In the genomic region with DNA sequence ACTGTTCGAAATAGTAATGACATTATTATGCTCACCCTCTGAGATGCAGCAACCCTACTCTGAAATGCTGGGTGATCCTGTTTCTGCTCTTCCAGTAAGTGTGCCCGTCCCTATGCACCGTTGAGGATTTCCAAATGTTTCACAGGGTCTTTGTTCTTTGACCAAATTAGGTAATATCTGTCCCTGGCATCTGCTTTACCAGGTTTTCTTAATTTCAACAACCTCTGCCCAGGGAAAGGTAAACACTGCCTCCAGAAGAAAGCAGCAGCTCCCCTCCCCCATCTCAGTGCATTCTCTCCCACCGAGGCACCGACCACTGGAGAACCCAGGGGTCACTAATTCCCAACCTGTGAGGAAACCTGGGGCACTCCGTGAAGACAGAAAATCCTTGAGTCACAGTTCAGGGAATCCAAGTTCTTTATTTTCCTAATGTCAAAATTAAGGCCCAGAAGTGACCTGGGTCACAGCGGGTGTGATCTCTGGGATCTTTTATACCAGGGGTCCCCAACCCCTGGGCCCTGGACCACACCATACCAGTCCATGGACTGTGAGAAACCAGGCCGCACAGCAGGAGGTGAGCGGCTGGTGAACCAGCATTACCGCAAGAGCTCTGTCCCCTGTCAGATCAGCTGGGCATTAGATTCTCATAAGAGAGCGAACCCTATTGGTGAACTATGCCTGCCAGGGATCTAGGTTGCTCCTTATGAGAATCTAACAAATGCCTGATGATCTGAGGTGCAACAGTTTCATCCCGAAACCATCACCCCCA, we compare ENCODE assay signal across 21 cellular contexts. TPM values are rescaled to one million over a fixed set of nuclear protein-coding genes. Genes with fewer than 3 reads are reported as not detected.
A peak's percentile ranks its signal among the peaks of the same experiment; 100 is the strongest.
DNase-seq lines count a peak whose midpoint lies in the region; ATAC-seq, FAIRE-seq and TF ChIP-seq lines count a peak whose summit lies in the region.
"Had no signal": no experiment of that assay in that cellular context is flagged by ENCODE, and none has a peak within 500 bp of the region (broad histone marks: within the 10 kb centered on the region; RNA-seq: fewer than 3 reads in every experiment).

No MANE protein-coding gene starts in this region.

- H3K27ac Mint-ChIP-seq in endothelial cell (ENCODE audit: unreplicated experiment), result no peak overlapping the region
- H3K27ac Mint-ChIP-seq: activated CD4-positive, alpha-beta T cell treated with anti-CD3 and anti-CD28 coated beads, Interleukin-2, amount 10 ng/mL, durations not matched to agents 7 days and 5 days; CD4-positive, alpha-beta memory T cell; stimulated activated naive CD8-positive, alpha-beta T cell treated with anti-CD3 and anti-CD28 coated beads, Interleukin-15, amount 100 ng/mL, for 72 hours had no signal

- H3K4me1 Mint-ChIP-seq in endothelial cell (ENCODE audit: unreplicated experiment), result peaks cover 26% of the 10 kb centered on the region
- H3K4me1 Mint-ChIP-seq: stimulated activated naive CD8-positive, alpha-beta T cell treated with anti-CD3 and anti-CD28 coated beads, Interleukin-15, amount 100 ng/mL, for 72 hours had no signal

- POLR2A ChIA-PET in A549 (lab: Yijun Ruan, JAX), result interaction anchor here (0.6 kb wide), 1 partner anchor 67 kb away, joined by 3 read pairs; no protein-coding TSS in a partner anchor

- H4K20me1 ChIP-seq in mammary epithelial cell (ENCODE audit: insufficient read depth, low read length), result no peaks in the 10 kb centered on the region

- intact Hi-C loops in mammary epithelial cell (cut with micrococcal nuclease), result loop anchor here (5.0 to 10.0 kb wide), 2 partner anchors 35 to 92 kb away; no protein-coding TSS in a partner anchor
- intact Hi-C loops in right lobe of liver (cut with DNase I), result no loop called here
- intact Hi-C loops in aorta (cut with DNase I), result loop anchor here in 1 of 2 donors (5.0 to 10.0 kb wide), 2 partner anchors 48 to 50 kb away; no protein-coding TSS in a partner anchor

- DNase-seq in A549 (ENCODE audit: low read depth in 1 of 2, low spot score in 1 of 2) (no peak), mammary epithelial cell (no peak), right lobe of liver (peak; percentile 28 to 67 (median 59)), NCI-H2029 treated with DMSO at 0.1 percent for 48 hours (lab: John Stamatoyannopoulos, UW) (no peak), endothelial cell (ENCODE audit: low spot score) (no peak), aorta (no peak)
- DNase-seq: activated CD4-positive, alpha-beta T cell treated with anti-CD3 and anti-CD28 coated beads, Interleukin-2, amount 10 ng/mL, durations not matched to agents 7 days and 5 days; activated naive CD4-positive, alpha-beta T cell treated with Interleukin-2 at 50 U/mL for 16 hours; CD4-positive, alpha-beta memory T cell; left colon; NCI-H1417 treated with DMSO at 0.1 percent for 48 hours; ovary; RPMI8226; stimulated activated CD4-positive, alpha-beta T cell treated with anti-CD3 and anti-CD28 coated beads, Interleukin-1b, Interleukin-23, amount 100 ng/mL, for 48 hours; stimulated activated naive CD8-positive, alpha-beta T cell treated with anti-CD3 and anti-CD28 coated beads, Interleukin-15, amount 100 ng/mL, for 72 hours had no signal

- no peak for TF ChIP-seq RAD21 in A549 (conservative IDR thresholded peaks at IDR 0.05 in 1 of 2, IDR thresholded peaks at IDR 0.05 in 1 of 2)

- H3K27ac ChIP-seq in A549 (peak overlapping the region; percentile 91 to 97), HUES48 (ENCODE audit: low read depth, low read length) (peak overlapping the region; percentile 68), mammary epithelial cell (ENCODE audit: insufficient read depth, low read depth, low read length) (no peak overlapping the region), right lobe of liver (peak overlapping the region; percentile 81 to 98 (median 97)), aorta (ENCODE audit: low read depth in 1 of 2, low read length in 2 of 2) (no peak overlapping the region)
- H3K27ac ChIP-seq: ovary had no signal

- H3K36me3 ChIP-seq in HUES48 (ENCODE audit: control insufficient read depth, insufficient read depth, low read length), result peaks cover 4% of the 10 kb centered on the region
- peaks cover 2% of the 10 kb centered on the region for H3K36me3 ChIP-seq in mammary epithelial cell (ENCODE audit: insufficient read depth, low read length)
- H3K36me3 ChIP-seq in right lobe of liver, result peaks cover 0 to 7% (median 0%) of the 10 kb centered on the region in 4 donors
- no peaks in the 10 kb centered on the region for H3K36me3 ChIP-seq in aorta (ENCODE audit: control insufficient read depth in 1 of 2, insufficient read depth in 2 of 2, low read length in 1 of 2)
- H3K36me3 ChIP-seq: HAP-1, ovary had no signal

- in situ Hi-C loops in mammary epithelial cell (cut with MboI; ENCODE audit: low sequenced_read_pairs in 2 of 2), result no loop called here

- CTCF ChIA-PET in A549 (lab: Yijun Ruan, JAX), result interaction anchor here (1.4 kb wide), 2 partner anchors 52 to 62 kb away, joined by 3 to 5 read pairs; no protein-coding TSS in a partner anchor
- CTCF ChIA-PET in mammary epithelial cell (lab: Charles Lee; ENCODE audit: low non-redundant PET), result no interaction called here

- dilution Hi-C loops in mammary epithelial cell (cut with HindIII; ENCODE audit: low sequenced_read_pairs), result no loop called here

- TF ChIP-seq CTCF in A549 (IDR thresholded peaks at IDR 0.05), result no peak
- no peak for TF ChIP-seq CTCF in mammary epithelial cell (conservative IDR thresholded peaks at IDR 0.05 in 1 of 2, IDR thresholded peaks at IDR 0.05 in 1 of 2; ENCODE audit: extremely low read depth in 1 of 2, insufficient read depth in 1 of 2, low read depth in 1 of 2, low read length in 2 of 2)
- TF ChIP-seq CTCF in right lobe of liver (IDR thresholded peaks at IDR 0.05), result peak in 2 of 4 donors; percentile 23 to 29
- TF ChIP-seq CTCF in endothelial cell (IDR thresholded peaks at IDR 0.05; ENCODE audit: unreplicated experiment), result no peak

- FAIRE-seq in A549 (lab: Jason Lieb, UNC), result no peak
- FAIRE-seq: endothelial cell of umbilical vein, GM18507 had no signal

- H3K27me3 Mint-ChIP-seq in endothelial cell (ENCODE audit: unreplicated experiment), result peaks cover 5% of the 10 kb centered on the region

- no peaks in the 10 kb centered on the region for H3K79me2 ChIP-seq in mammary epithelial cell (ENCODE audit: insufficient read depth, low read length)

- peak overlapping the region; percentile 85 for H3K4me3 ChIP-seq in A549
- H3K4me3 ChIP-seq in HUES48 (ENCODE audit: low read depth, low read length), result peak overlapping the region; percentile 80
- no peak overlapping the region for H3K4me3 ChIP-seq in mammary epithelial cell (replicated peaks in 1 of 3; ENCODE audit: insufficient read depth in 1 of 3, low read depth in 2 of 3, low read length in 3 of 3)
- H3K4me3 ChIP-seq in right lobe of liver, result peak overlapping the region; percentile 57 to 85 (median 77)
- no peak overlapping the region for H3K4me3 ChIP-seq in aorta (ENCODE audit: low read length in 2 of 2)

- H3K4me1 ChIP-seq in A549, result peaks cover 28% of the 10 kb centered on the region
- H3K4me1 ChIP-seq in HUES48 (ENCODE audit: control insufficient read depth, insufficient read depth, low read length), result peaks cover 36% of the 10 kb centered on the region
- peaks cover 16% of the 10 kb centered on the region for H3K4me1 ChIP-seq in mammary epithelial cell (ENCODE audit: insufficient read depth, low read length)
- H3K4me1 ChIP-seq in right lobe of liver, result peaks cover 0 to 32% (median 5%) of the 10 kb centered on the region in 4 donors
- peaks cover 2 to 8% of the 10 kb centered on the region in 2 donors for H3K4me1 ChIP-seq in aorta (ENCODE audit: control insufficient read depth in 1 of 2, insufficient read depth in 2 of 2, low read length in 2 of 2)

- no peak for TF ChIP-seq EP300 in A549 (IDR thresholded peaks at IDR 0.05)

- H3K9me3 Mint-ChIP-seq in endothelial cell (ENCODE audit: unreplicated experiment), result no peaks in the 10 kb centered on the region
- H3K9me3 Mint-ChIP-seq: activated CD4-positive, alpha-beta T cell treated with anti-CD3 and anti-CD28 coated beads, Interleukin-2, amount 10 ng/mL, durations not matched to agents 7 days and 5 days had no signal

- no peak for ATAC-seq in A549
- ATAC-seq in right lobe of liver, result peak; percentile 65 to 75 (median 72)
- no peak for ATAC-seq in GM18870 (IDR thresholded peaks at IDR 0.05; ENCODE audit: unreplicated experiment)
- ATAC-seq in aorta (ENCODE audit: low FRiP score), result no peak

- H3K9me3 ChIP-seq in A549 (no peaks in the 10 kb centered on the region), HUES48 (ENCODE audit: control insufficient read depth, insufficient read depth, low read length) (no peaks in the 10 kb centered on the region), mammary epithelial cell (replicated peaks; ENCODE audit: insufficient read depth, low read length) (no peaks in the 10 kb centered on the region), right lobe of liver (no peaks in the 10 kb centered on the region), aorta (ENCODE audit: control insufficient read depth, low read length) (no peaks in the 10 kb centered on the region)
- H3K9me3 ChIP-seq: HAP-1, ovary had no signal

- no peak overlapping the region for H2AFZ ChIP-seq in mammary epithelial cell (ENCODE audit: low read depth, low read length)

- TF ChIP-seq POLR2A in A549 (IDR thresholded peaks at IDR 0.05; ENCODE audit: low read length) (no peak), right lobe of liver (IDR thresholded peaks at IDR 0.05) (peak; percentile 85)

- peaks cover 5% of the 10 kb centered on the region for H3K27me3 ChIP-seq in HUES48 (ENCODE audit: control insufficient read depth, insufficient read depth, low read length)
- H3K27me3 ChIP-seq in mammary epithelial cell (ENCODE audit: insufficient read depth, low read length), result no peaks in the 10 kb centered on the region
- H3K27me3 ChIP-seq in right lobe of liver, result no peaks in the 10 kb centered on the region
- H3K27me3 ChIP-seq in aorta (ENCODE audit: control insufficient read depth in 1 of 2, insufficient read depth in 2 of 2, low read length in 1 of 2), result no peaks in the 10 kb centered on the region
- H3K27me3 ChIP-seq: ovary had no signal

- TSS peak; percentile 21 for BruUV-seq in mammary epithelial cell (replicated peaks; lab: Mats Ljungman, UMichigan)

- H3K4me2 ChIP-seq in A549 (peak overlapping the region; percentile 72), mammary epithelial cell (ENCODE audit: insufficient read depth, low read depth, low read length) (peak overlapping the region; percentile 85)

- H3K9ac ChIP-seq in HUES48 (ENCODE audit: low read depth, low read length) (peak overlapping the region; percentile 81), mammary epithelial cell (ENCODE audit: insufficient read depth, low read length) (no peak overlapping the region)

- H3K4me3 Mint-ChIP-seq in endothelial cell (ENCODE audit: unreplicated experiment), result no peak overlapping the region
- H3K4me3 Mint-ChIP-seq: activated CD4-positive, alpha-beta T cell treated with anti-CD3 and anti-CD28 coated beads, Interleukin-2, amount 10 ng/mL, durations not matched to agents 7 days and 5 days had no signal

- H3K36me3 Mint-ChIP-seq in endothelial cell (ENCODE audit: low read depth, unreplicated experiment), result no peaks in the 10 kb centered on the region
- H3K36me3 Mint-ChIP-seq: CD4-positive, alpha-beta memory T cell had no signal

- WGBS in A549 (ENCODE audit: missing lambda C conversion rate), result 88% methylated on average over 11 of the region's 12 CpGs
- WGBS in mammary epithelial cell (ENCODE audit: low coverage, missing lambda C conversion rate), result 93% methylated on average over 9 of the region's 12 CpGs
- WGBS in right lobe of liver (ENCODE audit: insufficient coverage, low coverage, low lambda C conversion rate, missing lambda C conversion rate), result 22% methylated on average over 11 of the region's 12 CpGs
- WGBS in aorta, 2 donors, result 93% methylated on average over 12 of the region's 12 CpGs

RNA-seq across cellular contexts. Expression of a gene that starts 1.2 kb away (rescaled TPM):
- 19.4 and 26.0 TPM in 2 replicates for polyA plus RNA-seq in A549 (2011; rRNA removed)
- polyA plus RNA-seq in A549 (2012; cell fraction: cytosol; rRNA removed), result 4.5 and 4.9 TPM in 2 replicates
- polyA plus RNA-seq in A549 (2012; cell fraction: nucleus; rRNA removed), result 7.9 and 9.5 TPM in 2 replicates
- polyA plus RNA-seq in A549 (2017; fragmentation: RNase III; extraction: RNeasy Plus Mini Kit Qiagen cat#74134 plus additional on column Dnase treatment), result 15.1 to 18.6 TPM (median 18.5 TPM) in 3 replicates
- 4.1 and 4.9 TPM in 2 replicates for polyA minus RNA-seq in A549 (2011; rRNA and poly(A)+ RNA removed)
- 1 to 10 TPM; 7.3 to 9.8 TPM for total RNA-seq in mammary epithelial cell
- 3.8 TPM for polyA plus RNA-seq in mammary epithelial cell
- 27.6 TPM for polyA minus RNA-seq in mammary epithelial cell
- total RNA-seq in right lobe of liver, result 10 to 100 TPM; 23.8 to 50.5 (median 36.2) TPM
- 5.8 TPM for total RNA-seq in endothelial cell (ENCODE audit: unreplicated experiment)
- total RNA-seq in aorta, result 1 to 10 TPM; 5.1 to 6.2 TPM
- polyA plus RNA-seq in aorta, result 1 to 10 TPM; 1.6 to 3.3 TPM
- total RNA-seq: activated CD4-positive, alpha-beta T cell treated with anti-CD3 and anti-CD28 coated beads, Interleukin-2, amount 10 ng/mL, durations not matched to agents 7 days and 5 days; CD4-positive, alpha-beta memory T cell had no signal
- polyA plus RNA-seq: AG04450; CD4-positive, alpha-beta memory T cell had no signal

Comparison
In these comparisons a context has a peak if more than half of its experiments do, and no peak if none do; other contexts are left out.
1. ATAC-seq: peak in right lobe of liver (4 of 4); none in A549 (0 of 2), GM18870 (single experiment) and aorta (single experiment).
2. DNase-seq: peak in right lobe of liver (3 of 3); none in A549 (0 of 2), mammary epithelial cell (single experiment), NCI-H2029 treated with DMSO at 0.1 percent for 48 hours (single experiment), endothelial cell (single experiment) and aorta (0 of 2).
3. H3K27ac ChIP-seq: peak in A549 (2 of 2), HUES48 (single experiment) and right lobe of liver (3 of 3); none in mammary epithelial cell (single experiment) and aorta (0 of 2).
4. H3K4me3 ChIP-seq: peak in A549 (single experiment), HUES48 (single experiment) and right lobe of liver (3 of 3); none in mammary epithelial cell (0 of 3) and aorta (0 of 2).